23 cellular contexts compared by ENCODE assay signal in genomic region chr4:1615786-1616573, GRCh38.
DNase-seq lines count a peak whose midpoint lies in the region; ATAC-seq, FAIRE-seq and TF ChIP-seq lines count a peak whose summit lies in the region.
"Had no signal": no experiment of that assay in that cellular context is flagged by ENCODE, and none has a peak within 500 bp of the region (broad histone marks: within the 10 kb centered on the region; RNA-seq: fewer than 3 reads in every experiment).

No MANE protein-coding gene starts in this region.

- no peak for FAIRE-seq in astrocyte (lab: Jason Lieb, UNC)
- FAIRE-seq: GM12891, H1 had no signal

- H3K27me3 Mint-ChIP-seq in MCF 10A (ENCODE audit: insufficient read depth, unreplicated experiment) = no peaks in the 10 kb centered on the region
- peaks cover 19% of the 10 kb centered on the region for H3K27me3 Mint-ChIP-seq in astrocyte (ENCODE audit: low read depth, unreplicated experiment)
- H3K27me3 Mint-ChIP-seq: activated naive CD8-positive, alpha-beta T cell treated with anti-CD3 and anti-CD28 coated beads for 36 hours had no signal

- peak; percentile 83 for ATAC-seq in left lung
- ATAC-seq in aorta (ENCODE audit: low FRiP score) = peak; percentile 53
- ATAC-seq: Panc1 had no signal

- H3K9me3 Mint-ChIP-seq in MCF 10A (ENCODE audit: unreplicated experiment) = peaks cover 8% of the 10 kb centered on the region
- peaks cover 11% of the 10 kb centered on the region for H3K9me3 Mint-ChIP-seq in astrocyte (ENCODE audit: unreplicated experiment)

- H3K36me3 Mint-ChIP-seq in MCF 10A (ENCODE audit: insufficient read depth, unreplicated experiment) = no peaks in the 10 kb centered on the region
- peaks cover 5% of the 10 kb centered on the region for H3K36me3 Mint-ChIP-seq in astrocyte (ENCODE audit: low read depth, unreplicated experiment)
- H3K36me3 Mint-ChIP-seq: activated naive CD8-positive, alpha-beta T cell treated with anti-CD3 and anti-CD28 coated beads for 36 hours had no signal

- no peak for DNase-seq in breast epithelium (ENCODE audit: low spot score in 2 of 2)
- no peak for DNase-seq in MCF 10A (ENCODE audit: unreplicated experiment)
- no peak for DNase-seq in astrocyte (ENCODE audit: low read depth)
- DNase-seq in left lung = peak in 1 of 2 donors; percentile 56
- no peak for DNase-seq in aorta
- no peak for DNase-seq in activated effector memory CD4-positive, alpha-beta T cell treated with Interleukin-2 at 50 U/mL for 16 hours
- no peak for DNase-seq in T-helper 2 cell
- DNase-seq in NCI-H748 treated with DMSO at 0.1 percent for 48 hours (lab: John Stamatoyannopoulos, UW) = no peak
- DNase-seq: ACHN; activated CD4-positive, alpha-beta T cell treated with anti-CD3 and anti-CD28 coated beads, Interleukin-2, amount 50 U/mL, for 48 hours; activated naive CD8-positive, alpha-beta T cell treated with anti-CD3 and anti-CD28 coated beads for 36 hours; activated T-cell treated with anti-CD3 and anti-CD28 coated beads, Interleukin-2, amount 50 U/mL, for 48 hours; dermis blood vessel endothelial cell; DMS79; head of caudate nucleus; NCI-H1092; NCI-H446 treated with DMSO at 0.1 percent for 48 hours; stimulated activated CD4-positive, alpha-beta T cell treated with anti-CD3 and anti-CD28 coated beads, Interleukin-12 subunit alpha, Interleukin-12 subunit beta, amount 100 ng/mL, for 4 hours; substantia nigra had no signal

- intact Hi-C loops in breast epithelium (cut with DNase I; ENCODE audit: low total_unique reads) (no loop called here), MCF 10A (cut with micrococcal nuclease) (no loop called here), left lung (cut with DNase I) (no loop called here), aorta (cut with DNase I) (no loop called here)

- no peak overlapping the region for H3K27ac Mint-ChIP-seq in MCF 10A (ENCODE audit: low read depth, unreplicated experiment)
- peak overlapping the region; percentile 62 for H3K27ac Mint-ChIP-seq in astrocyte (ENCODE audit: unreplicated experiment)
- H3K27ac Mint-ChIP-seq: activated naive CD8-positive, alpha-beta T cell treated with anti-CD3 and anti-CD28 coated beads for 36 hours had no signal

- WGBS in aorta, 2 donors = 72 to 74% methylated on average over 22 of the region's 22 CpGs

- H3K4me2 ChIP-seq in astrocyte (ENCODE audit: low read length) = no peak overlapping the region

- POLR2A ChIA-PET in MCF 10A (lab: Yijun Ruan, JAX) = no interaction called here

- H3K27me3 ChIP-seq in breast epithelium (no peaks in the 10 kb centered on the region), astrocyte (ENCODE audit: insufficient read depth, low read length) (no peaks in the 10 kb centered on the region), left lung (no peaks in the 10 kb centered on the region), aorta (ENCODE audit: control insufficient read depth in 1 of 2, insufficient read depth in 2 of 2, low read length in 1 of 2) (no peaks in the 10 kb centered on the region)

- H3K4me3 ChIP-seq in breast epithelium (peak overlapping the region in 2 of 3 donors; percentile 14 to 39), astrocyte (ENCODE audit: insufficient read depth, low read depth, low read length) (no peak overlapping the region), left lung (no peak overlapping the region), aorta (ENCODE audit: low read length in 2 of 2) (no peak overlapping the region)

- H3K79me2 ChIP-seq in astrocyte (ENCODE audit: insufficient read depth, low read length) = no peaks in the 10 kb centered on the region

- H3K4me3 Mint-ChIP-seq in MCF 10A (ENCODE audit: unreplicated experiment) (no peak overlapping the region), astrocyte (ENCODE audit: unreplicated experiment) (no peak overlapping the region)
- H3K4me3 Mint-ChIP-seq: activated naive CD8-positive, alpha-beta T cell treated with anti-CD3 and anti-CD28 coated beads for 36 hours; T-helper 2 cell treated with Interferon-gamma antibody and Interleukin-4, amounts not matched to agents 5 μg/mL and 100 μg/mL, for 36 hours had no signal

- CTCF ChIA-PET in MCF 10A (lab: Yijun Ruan, JAX) = interaction anchor here (0.6 to 1.4 kb wide), 3 partner anchors 13 to 68 kb away, joined by 3 to 6 read pairs (median 3); partner anchors contain the start of gene FAM53A

- TF ChIP-seq CTCF in breast epithelium (IDR thresholded peaks at IDR 0.05) = no peak
- no peak for TF ChIP-seq CTCF in MCF 10A (IDR thresholded peaks at IDR 0.05; ENCODE audit: unreplicated experiment)
- TF ChIP-seq CTCF in astrocyte (IDR thresholded peaks at IDR 0.05; ENCODE audit: insufficient read depth, low read depth, low read length) = no peak
- TF ChIP-seq CTCF in left lung (IDR thresholded peaks at IDR 0.05) = no peak

- no peaks in the 10 kb centered on the region for H4K20me1 ChIP-seq in astrocyte (ENCODE audit: insufficient read depth, low read length)

- H3K4me1 ChIP-seq in breast epithelium = no peaks in the 10 kb centered on the region
- no peaks in the 10 kb centered on the region for H3K4me1 ChIP-seq in astrocyte (ENCODE audit: insufficient read depth, low read length)
- H3K4me1 ChIP-seq in left lung = no peaks in the 10 kb centered on the region
- H3K4me1 ChIP-seq in aorta (ENCODE audit: control insufficient read depth in 1 of 2, insufficient read depth in 2 of 2, low read length in 2 of 2) = no peaks in the 10 kb centered on the region

- no peak overlapping the region for H2AFZ ChIP-seq in astrocyte (ENCODE audit: low read depth, low read length)

- H3K9ac ChIP-seq in astrocyte (ENCODE audit: low read length) = no peak overlapping the region

- no peak for TF ChIP-seq POLR2A in breast epithelium (IDR thresholded peaks at IDR 0.05)

- H3K4me1 Mint-ChIP-seq in MCF 10A (ENCODE audit: insufficient read depth, unreplicated experiment) (peaks cover 8% of the 10 kb centered on the region), astrocyte (ENCODE audit: low read depth, unreplicated experiment) (no peaks in the 10 kb centered on the region)

- BruUV-seq in MCF 10A (replicated peaks; lab: Mats Ljungman, UMichigan) = no TSS peak

- H3K9me3 ChIP-seq in breast epithelium (peaks cover 2 to 7% of the 10 kb centered on the region in 2 donors), astrocyte (ENCODE audit: insufficient read depth, low read depth, low read length) (no peaks in the 10 kb centered on the region), left lung (peaks cover 0 to 4% of the 10 kb centered on the region in 2 donors), aorta (ENCODE audit: control insufficient read depth, low read length) (peaks cover 8% of the 10 kb centered on the region)

- no peaks in the 10 kb centered on the region for H3K36me3 ChIP-seq in breast epithelium
- H3K36me3 ChIP-seq in astrocyte (ENCODE audit: insufficient read depth, low read length) = no peaks in the 10 kb centered on the region
- no peaks in the 10 kb centered on the region for H3K36me3 ChIP-seq in left lung
- H3K36me3 ChIP-seq in aorta (ENCODE audit: control insufficient read depth in 1 of 2, insufficient read depth in 2 of 2, low read length in 1 of 2) = no peaks in the 10 kb centered on the region

- H3K27ac ChIP-seq in breast epithelium (no peak overlapping the region), astrocyte (ENCODE audit: low read depth, low read length) (no peak overlapping the region), left lung (no peak overlapping the region), aorta (ENCODE audit: low read depth in 1 of 2, low read length in 2 of 2) (no peak overlapping the region)

Comparison
In these comparisons a context has a peak if more than half of its experiments do, and no peak if none do; other contexts are left out.
1. H3K4me3 ChIP-seq: peak in breast epithelium (2 of 3); none in astrocyte (single experiment), left lung (0 of 2) and aorta (0 of 2).